In genomic region chr3:23761440-23761896, GRCh38 we compare ENCODE assay signal across 8 cellular contexts. TPM values are rescaled to one million over a fixed set of nuclear protein-coding genes. Genes with fewer than 3 reads are reported as not detected.
DNase-seq lines count a peak whose midpoint lies in the region; ATAC-seq and TF ChIP-seq lines count a peak whose summit lies in the region.

No MANE protein-coding gene starts in this region.

- DNase-seq in RKO (ENCODE audit: low spot score): peak; percentile 30
- DNase-seq in hepatocyte (ENCODE audit: low spot score): peak; percentile 70
- no peak for DNase-seq in NK-92 (lab: John Stamatoyannopoulos, UW; ENCODE audit: unreplicated experiment)
- no peak for DNase-seq in nucleus accumbens (lab: John Stamatoyannopoulos, UW)
- DNase-seq in T-helper 17 cell: no peak

- H3K4me1 Mint-ChIP-seq in T-helper 17 cell: peaks cover 21% of the 10 kb centered on the region

- no peak overlapping the region for H3K27ac Mint-ChIP-seq in T-helper 17 cell

- H3K4me3 ChIP-seq in BLaER1 treated with 17β-estradiol and CSF1 and Interleukin-3, amounts not matched to agents 10 nM and 100 nM: no peak overlapping the region
- no peak overlapping the region for H3K4me3 ChIP-seq in hepatocyte

- H3K27me3 ChIP-seq in BLaER1 treated with 17β-estradiol and CSF1 and Interleukin-3, amounts not matched to agents 10 nM and 100 nM: no peaks in the 10 kb centered on the region
- H3K27me3 ChIP-seq in hepatocyte: no peaks in the 10 kb centered on the region

- no peaks in the 10 kb centered on the region for H3K9me2 ChIP-seq in hepatocyte (replicated peaks; ENCODE audit: insufficient read depth)

- no peaks in the 10 kb centered on the region for H3K36me3 Mint-ChIP-seq in T-helper 17 cell (ENCODE audit: low read depth)

- no peak overlapping the region for H3K4me3 Mint-ChIP-seq in T-helper 17 cell

- H3K9me3 ChIP-seq in BLaER1 treated with 17β-estradiol and CSF1 and Interleukin-3, amounts not matched to agents 10 nM and 100 nM (replicated peaks in 1 of 11): 0 out of 22 replicates have a peak, but pooled peaks cover 0 to 4% (median 0%) of the 10 kb centered on the region in 11 experiments
- H3K9me3 ChIP-seq in hepatocyte (ENCODE audit: low read depth): no peaks in the 10 kb centered on the region
- no peaks in the 10 kb centered on the region for H3K9me3 ChIP-seq in T-helper 17 cell (ENCODE audit: control insufficient read depth, low read length, poor library complexity, severe bottlenecking)

- H3K4me2 ChIP-seq in BLaER1 treated with 17β-estradiol and CSF1 and Interleukin-3, amounts not matched to agents 10 nM and 100 nM: peak overlapping the region; percentile 61 to 90 (median 73)
- H3K4me2 ChIP-seq in hepatocyte: no peak overlapping the region

- 46% methylated on average over 2 of the region's 2 CpGs for WGBS in hepatocyte (ENCODE audit: low lambda C conversion rate, missing lambda C conversion rate)

- peak; percentile 51 for TF ChIP-seq CTCF in hepatocyte (IDR thresholded peaks at IDR 0.05; ENCODE audit: poor library complexity)

- ATAC-seq in GM19328 (IDR thresholded peaks at IDR 0.05; ENCODE audit: unreplicated experiment) (peak; percentile 27), HG03159 (IDR thresholded peaks at IDR 0.05; ENCODE audit: unreplicated experiment) (peak; percentile 22), T-helper 17 cell (no peak)

- H2AFZ ChIP-seq in hepatocyte: no peak overlapping the region

- H3K27me3 Mint-ChIP-seq in T-helper 17 cell: peaks cover under 1% of the 10 kb centered on the region

- H4K20me1 ChIP-seq in BLaER1 treated with 17β-estradiol and CSF1 and Interleukin-3, amounts not matched to agents 10 nM and 100 nM: no peaks in the 10 kb centered on the region
- no peaks in the 10 kb centered on the region for H4K20me1 ChIP-seq in hepatocyte (ENCODE audit: insufficient read depth, poor library complexity, severe bottlenecking)

- H3K4me1 ChIP-seq in BLaER1 treated with 17β-estradiol and CSF1 and Interleukin-3, amounts not matched to agents 10 nM and 100 nM: peaks cover 31 to 39% (median 37%) of the 10 kb centered on the region in 10 experiments
- H3K4me1 ChIP-seq in hepatocyte (ENCODE audit: insufficient read depth): peaks cover 3% of the 10 kb centered on the region

- H3K27ac ChIP-seq in BLaER1 treated with 17β-estradiol and CSF1 and Interleukin-3, amounts not matched to agents 10 nM and 100 nM: peak overlapping the region in 1 of 11 experiments; percentile 38; a peak in 2 of 22 replicates
- no peak overlapping the region for H3K27ac ChIP-seq in hepatocyte

- no peaks in the 10 kb centered on the region for H3K79me2 ChIP-seq in hepatocyte

- H3K36me3 ChIP-seq in BLaER1 treated with 17β-estradiol and CSF1 and Interleukin-3, amounts not matched to agents 10 nM and 100 nM: no peaks in the 10 kb centered on the region
- H3K36me3 ChIP-seq in hepatocyte (replicated peaks; ENCODE audit: insufficient read depth, low read depth): no peaks in the 10 kb centered on the region

- H3K9ac ChIP-seq in BLaER1 treated with 17β-estradiol and CSF1 and Interleukin-3, amounts not matched to agents 10 nM and 100 nM: no peak overlapping the region

RNA-seq across cellular contexts. Expression of gene UBE2E1, which starts 44.3 kb away (rescaled TPM):
- 174 and 179 TPM in 2 replicates for total RNA-seq in hepatocyte
- 13.9 and 20.8 TPM in 2 replicates for polyA plus RNA-seq in hepatocyte
- 10 to 100 TPM; 62.2 to 70.7 TPM for total RNA-seq in T-helper 17 cell

Comparison
In these comparisons a context has a peak if more than half of its experiments do, and no peak if none do; other contexts are left out.
1. DNase-seq: peak in RKO (single experiment) and hepatocyte (single experiment); none in NK-92 (single experiment), nucleus accumbens (0 of 56) and T-helper 17 cell (0 of 3).